Comparison of ENCODE assay signal across 8 cellular contexts in the genomic region with DNA sequence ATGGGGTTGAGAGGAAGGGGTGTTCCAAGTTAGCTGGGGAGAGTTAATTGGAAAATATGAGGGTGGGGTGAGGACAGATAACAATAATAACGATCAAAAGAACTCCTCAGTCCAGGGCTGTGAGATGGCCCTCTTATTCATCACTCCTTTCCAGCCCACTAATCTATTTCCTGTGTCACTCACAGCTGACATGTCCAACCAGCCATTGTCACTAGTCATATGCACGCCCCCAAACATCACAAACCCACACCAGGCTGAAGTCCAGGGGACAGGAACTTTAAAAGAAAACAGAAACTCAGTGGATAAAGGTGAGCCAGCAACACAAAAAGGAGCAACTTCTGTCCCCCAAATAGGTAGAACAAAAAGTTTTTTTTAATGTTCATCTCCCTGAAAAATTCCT. TPM values are rescaled to one million over a fixed set of nuclear protein-coding genes. Genes with fewer than 3 reads are reported as not detected.
DNase-seq lines count a peak whose midpoint lies in the region; ATAC-seq, FAIRE-seq and TF ChIP-seq lines count a peak whose summit lies in the region.

No MANE protein-coding gene starts in this region.

- H3K9me3 Mint-ChIP-seq in activated CD8-positive, alpha-beta memory T cell treated with anti-CD3 and anti-CD28 coated beads, Interleukin-2, amount 10 ng/mL, durations not matched to agents 7 days and 5 days (ENCODE audit: low read depth): no peaks in the 10 kb centered on the region
- H3K9me3 Mint-ChIP-seq in activated CD8-positive, alpha-beta T cell treated with anti-CD3 and anti-CD28 coated beads for 36 hours: no peaks in the 10 kb centered on the region

- peak; percentile 24 for ATAC-seq in activated CD8-positive, alpha-beta memory T cell treated with anti-CD3 and anti-CD28 coated beads, Interleukin-2, amount 10 ng/mL, durations not matched to agents 7 days and 5 days
- peak; percentile 10 for ATAC-seq in activated CD8-positive, alpha-beta T cell treated with anti-CD3 and anti-CD28 coated beads for 36 hours

- CTCF ChIA-PET in activated CD8-positive, alpha-beta memory T cell treated with anti-CD3 and anti-CD28 coated beads, Interleukin-2, amount 10 ng/mL, durations not matched to agents 7 days and 5 days (lab: Charles Lee): interaction anchor here (1.4 to 18.9 kb wide), 4 partner anchors 17 to 50 kb away, joined by 7 to 270 read pairs (median 14); a partner anchor contains a TSS
- CTCF ChIA-PET in activated CD8-positive, alpha-beta T cell treated with anti-CD3 and anti-CD28 coated beads for 36 hours (lab: Charles Lee): interaction anchor here (0.8 to 17.5 kb wide), 7 partner anchors 11 to 183 kb away, joined by 3 to 418 read pairs (median 5); a partner anchor contains a TSS

- peak overlapping the region; percentile 87 for H3K4me3 Mint-ChIP-seq in activated CD8-positive, alpha-beta memory T cell treated with anti-CD3 and anti-CD28 coated beads, Interleukin-2, amount 10 ng/mL, durations not matched to agents 7 days and 5 days
- peak overlapping the region; percentile 87 for H3K4me3 Mint-ChIP-seq in activated CD8-positive, alpha-beta T cell treated with anti-CD3 and anti-CD28 coated beads for 36 hours

- H3K27me3 Mint-ChIP-seq in activated CD8-positive, alpha-beta memory T cell treated with anti-CD3 and anti-CD28 coated beads, Interleukin-2, amount 10 ng/mL, durations not matched to agents 7 days and 5 days: peaks cover 2% of the 10 kb centered on the region
- H3K27me3 Mint-ChIP-seq in activated CD8-positive, alpha-beta T cell treated with anti-CD3 and anti-CD28 coated beads for 36 hours: no peaks in the 10 kb centered on the region

- H3K4me3 ChIP-seq in kidney (ENCODE audit: low read length in 2 of 2) (peak overlapping the region; percentile 96 to 98), thymus (ENCODE audit: low read length) (peak overlapping the region; percentile 68)

- H3K9me3 ChIP-seq in kidney (ENCODE audit: control insufficient read depth in 1 of 2, low read length in 2 of 2) (no peaks in the 10 kb centered on the region), thymus (ENCODE audit: control insufficient read depth) (no peaks in the 10 kb centered on the region)

- peaks cover 22 to 29% of the 10 kb centered on the region in 2 donors for H3K36me3 ChIP-seq in kidney (ENCODE audit: control insufficient read depth in 1 of 2, insufficient read depth in 2 of 2, low read length in 2 of 2)
- peaks cover 34% of the 10 kb centered on the region for H3K36me3 ChIP-seq in thymus (ENCODE audit: control insufficient read depth, insufficient read depth)

- peak overlapping the region; percentile 90 for H3K27ac Mint-ChIP-seq in activated CD8-positive, alpha-beta memory T cell treated with anti-CD3 and anti-CD28 coated beads, Interleukin-2, amount 10 ng/mL, durations not matched to agents 7 days and 5 days
- peak overlapping the region; percentile 40 for H3K27ac Mint-ChIP-seq in activated CD8-positive, alpha-beta T cell treated with anti-CD3 and anti-CD28 coated beads for 36 hours

- peaks cover 26% of the 10 kb centered on the region for H3K4me1 Mint-ChIP-seq in activated CD8-positive, alpha-beta memory T cell treated with anti-CD3 and anti-CD28 coated beads, Interleukin-2, amount 10 ng/mL, durations not matched to agents 7 days and 5 days
- H3K4me1 Mint-ChIP-seq in activated CD8-positive, alpha-beta T cell treated with anti-CD3 and anti-CD28 coated beads for 36 hours (ENCODE audit: low read depth): peaks cover 28% of the 10 kb centered on the region

- H3K27ac ChIP-seq in kidney (ENCODE audit: low read depth in 2 of 2, low read length in 2 of 2): no peak overlapping the region
- H3K27ac ChIP-seq in thymus (ENCODE audit: low read depth): no peak overlapping the region

- peak; percentile 59 for DNase-seq in activated CD8-positive, alpha-beta memory T cell treated with anti-CD3 and anti-CD28 coated beads, Interleukin-2, amount 10 ng/mL, durations not matched to agents 7 days and 5 days
- no peak for DNase-seq in activated CD8-positive, alpha-beta memory T cell treated with anti-CD3 and anti-CD28 coated beads, Interleukin-2, amount 50 U/mL, for 48 hours
- DNase-seq in activated CD8-positive, alpha-beta T cell treated with anti-CD3 and anti-CD28 coated beads for 36 hours: peak; percentile 56
- DNase-seq in kidney: no peak
- no peak for DNase-seq in AML-193 (lab: John Stamatoyannopoulos, UW)
- no peak for DNase-seq in head of caudate nucleus
- DNase-seq in iPS-NIHi11 (ENCODE audit: low spot score): no peak

- FAIRE-seq in kidney (lab: Jason Lieb, UNC): no peak

- H3K36me3 Mint-ChIP-seq in activated CD8-positive, alpha-beta memory T cell treated with anti-CD3 and anti-CD28 coated beads, Interleukin-2, amount 10 ng/mL, durations not matched to agents 7 days and 5 days: no peaks in the 10 kb centered on the region
- no peaks in the 10 kb centered on the region for H3K36me3 Mint-ChIP-seq in activated CD8-positive, alpha-beta T cell treated with anti-CD3 and anti-CD28 coated beads for 36 hours (ENCODE audit: low read depth)

- WGBS in thymus: 76% methylated on average over 2 of the region's 2 CpGs

- H3K4me1 ChIP-seq in kidney (ENCODE audit: control insufficient read depth in 1 of 2, insufficient read depth in 1 of 2, low read depth in 1 of 2, low read length in 2 of 2) (peaks cover 4 to 10% of the 10 kb centered on the region in 2 donors), thymus (ENCODE audit: control insufficient read depth, insufficient read depth, low read length) (peaks cover 9% of the 10 kb centered on the region)

- no peak for TF ChIP-seq CTCF in activated CD8-positive, alpha-beta T cell treated with anti-CD3 and anti-CD28 coated beads for 36 hours (IDR thresholded peaks at IDR 0.05)
- TF ChIP-seq CTCF in kidney (IDR thresholded peaks at IDR 0.05; ENCODE audit: borderline replicate concordance, extremely low read depth, insufficient read depth): no peak

- POLR2A ChIA-PET in activated CD8-positive, alpha-beta T cell treated with anti-CD3 and anti-CD28 coated beads for 36 hours (lab: Charles Lee): interaction anchor here (1.0 to 4.8 kb wide), 4 partner anchors 12 to 30 kb away, joined by 4 to 40 read pairs (median 10); no protein-coding TSS in a partner anchor

- H3K27me3 ChIP-seq in thymus (ENCODE audit: control insufficient read depth, insufficient read depth): no peaks in the 10 kb centered on the region

- intact Hi-C loops in activated CD8-positive, alpha-beta T cell treated with anti-CD3 and anti-CD28 coated beads for 36 hours (cut with micrococcal nuclease): no loop called here
- intact Hi-C loops in kidney (cut with DNase I): no loop called here
- intact Hi-C loops in head of caudate nucleus (cut with DNase I): no loop called here

- peak overlapping the region in 1 of 2 donors; percentile 94 for H3K9ac ChIP-seq in kidney (ENCODE audit: low read length in 2 of 2)

RNA-seq across cellular contexts. Expression of a gene that starts 0.9 kb away (rescaled TPM):
- total RNA-seq in activated CD8-positive, alpha-beta memory T cell treated with anti-CD3 and anti-CD28 coated beads, Interleukin-2, amount 10 ng/mL, durations not matched to agents 7 days and 5 days: 10 to 100 TPM; 39.0 to 40.0 TPM
- 10 to 100 TPM; 15.5 to 16.2 TPM for total RNA-seq in activated CD8-positive, alpha-beta T cell treated with anti-CD3 and anti-CD28 coated beads for 36 hours
- 109 TPM for total RNA-seq in kidney
- polyA plus RNA-seq in kidney (ENCODE audit: insufficient read depth, low read depth, low replicate concordance): 82.2 TPM
- 92.9 TPM for polyA plus RNA-seq in thymus

RNA-seq across cellular contexts. Expression of a gene that starts 25.4 kb away (rescaled TPM):
- total RNA-seq in activated CD8-positive, alpha-beta memory T cell treated with anti-CD3 and anti-CD28 coated beads, Interleukin-2, amount 10 ng/mL, durations not matched to agents 7 days and 5 days: not detected
- total RNA-seq in activated CD8-positive, alpha-beta T cell treated with anti-CD3 and anti-CD28 coated beads for 36 hours: not detected
- total RNA-seq in kidney: not detected
- polyA plus RNA-seq in kidney (ENCODE audit: insufficient read depth, low read depth, low replicate concordance): not detected
- not detected for polyA plus RNA-seq in thymus

RNA-seq across cellular contexts. Expression of a gene that starts 50.5 kb away (rescaled TPM):
- 100 to 1,000 TPM; 253 to 333 TPM for total RNA-seq in activated CD8-positive, alpha-beta memory T cell treated with anti-CD3 and anti-CD28 coated beads, Interleukin-2, amount 10 ng/mL, durations not matched to agents 7 days and 5 days
- total RNA-seq in activated CD8-positive, alpha-beta T cell treated with anti-CD3 and anti-CD28 coated beads for 36 hours: 100 to 1,000 TPM; 365 to 378 TPM
- total RNA-seq in kidney: 271 TPM
- polyA plus RNA-seq in kidney (ENCODE audit: insufficient read depth, low read depth, low replicate concordance) (939 TPM), thymus (335 TPM)

Comparison
In these comparisons a context has a peak if more than half of its experiments do, and no peak if none do; other contexts are left out.
1. DNase-seq: peak in activated CD8-positive, alpha-beta memory T cell treated with anti-CD3 and anti-CD28 coated beads, Interleukin-2, amount 10 ng/mL, durations not matched to agents 7 days and 5 days (single experiment) and activated CD8-positive, alpha-beta T cell treated with anti-CD3 and anti-CD28 coated beads for 36 hours (single experiment); none in activated CD8-positive, alpha-beta memory T cell treated with anti-CD3 and anti-CD28 coated beads, Interleukin-2, amount 50 U/mL, for 48 hours (single experiment), kidney (single experiment), AML-193 (0 of 2), head of caudate nucleus (0 of 42) and iPS-NIHi11 (single experiment).